Comparison of ENCODE assay signal across 10 cellular contexts in genomic region chr5:173891367-173891766, GRCh38. TPM values are rescaled to one million over a fixed set of nuclear protein-coding genes. Genes with fewer than 3 reads are reported as not detected.
DNase-seq lines count a peak whose midpoint lies in the region; ATAC-seq and TF ChIP-seq lines count a peak whose summit lies in the region.
"Had no signal": no experiment of that assay in that cellular context is flagged by ENCODE, and none has a peak within 500 bp of the region (broad histone marks: within the 10 kb centered on the region; RNA-seq: fewer than 3 reads in every experiment).

No MANE protein-coding gene starts in this region.

- DNase-seq in CD4-positive, CD25-positive, alpha-beta regulatory T cell: no peak
- DNase-seq in OCI-M1 (lab: John Stamatoyannopoulos, UW): peak; percentile 37
- no peak for DNase-seq in endodermal cell
- DNase-seq in osteocyte (ENCODE audit: extremely low spot score, unreplicated experiment): no peak
- DNase-seq in NCI-H2227 (lab: John Stamatoyannopoulos, UW; ENCODE audit: unreplicated experiment): no peak
- DNase-seq in central memory CD4-positive, alpha-beta T cell: no peak
- DNase-seq in HuH-7.5 (ENCODE audit: low spot score): no peak
- DNase-seq: left colon had no signal

- no peaks in the 10 kb centered on the region for H3K27me3 ChIP-seq in CD4-positive, CD25-positive, alpha-beta regulatory T cell (ENCODE audit: control insufficient read depth, insufficient read depth, low read length)
- H3K27me3 ChIP-seq in endodermal cell (ENCODE audit: control insufficient read depth, insufficient read depth, low read length, poor library complexity, severe bottlenecking): no peaks in the 10 kb centered on the region

- TF ChIP-seq CTCF in endodermal cell (conservative IDR thresholded peaks at IDR 0.05) (no peak), osteocyte (IDR thresholded peaks at IDR 0.05) (no peak)

- H3K36me3 Mint-ChIP-seq in CD4-positive, CD25-positive, alpha-beta regulatory T cell: peaks cover 18% of the 10 kb centered on the region
- H3K36me3 Mint-ChIP-seq in endodermal cell (ENCODE audit: low read depth) (no peaks in the 10 kb centered on the region), osteocyte (ENCODE audit: unreplicated experiment) (peaks cover 9% of the 10 kb centered on the region)

- H3K27ac Mint-ChIP-seq in CD4-positive, CD25-positive, alpha-beta regulatory T cell: no peak overlapping the region
- H3K27ac Mint-ChIP-seq in endodermal cell (no peak overlapping the region), osteocyte (ENCODE audit: unreplicated experiment) (no peak overlapping the region)

- peak overlapping the region; percentile 88 for H3K4me3 ChIP-seq in CD4-positive, CD25-positive, alpha-beta regulatory T cell (ENCODE audit: low read depth, low read length)
- H3K4me3 ChIP-seq in endodermal cell (ENCODE audit: low read length): peak overlapping the region; percentile 88

- H3K27ac ChIP-seq in CD4-positive, CD25-positive, alpha-beta regulatory T cell (ENCODE audit: insufficient read depth, low read length, poor library complexity, severe bottlenecking): no peak overlapping the region
- no peak overlapping the region for H3K27ac ChIP-seq in endodermal cell (ENCODE audit: low read depth, low read length)
- H3K27ac ChIP-seq: HL-60 had no signal

- WGBS in endodermal cell (ENCODE audit: insufficient coverage in 1 of 2, insufficient read length in 1 of 2), 2 experiments: 71 to 90% methylated on average over 2 of the region's 2 CpGs

- ATAC-seq in CD4-positive, CD25-positive, alpha-beta regulatory T cell (ENCODE audit: low read depth in 2 of 2): no peak
- no peak for ATAC-seq in HG02623 (IDR thresholded peaks at IDR 0.05; ENCODE audit: unreplicated experiment)
- ATAC-seq: left colon had no signal

- no peaks in the 10 kb centered on the region for H3K36me3 ChIP-seq in CD4-positive, CD25-positive, alpha-beta regulatory T cell (ENCODE audit: control insufficient read depth, insufficient read depth, low read length)
- H3K36me3 ChIP-seq in endodermal cell (ENCODE audit: control insufficient read depth, insufficient read depth, low read length): no peaks in the 10 kb centered on the region

- H3K4me3 Mint-ChIP-seq in CD4-positive, CD25-positive, alpha-beta regulatory T cell: peak overlapping the region; percentile 64 to 90 (median 78)
- H3K4me3 Mint-ChIP-seq in endodermal cell (peak overlapping the region; percentile 93), osteocyte (ENCODE audit: unreplicated experiment) (peak overlapping the region; percentile 75)

- H3K9ac ChIP-seq in endodermal cell (ENCODE audit: extremely low read depth, low read length, poor library complexity, severe bottlenecking): no peak overlapping the region

- no peaks in the 10 kb centered on the region for H3K27me3 Mint-ChIP-seq in CD4-positive, CD25-positive, alpha-beta regulatory T cell
- H3K27me3 Mint-ChIP-seq in endodermal cell (ENCODE audit: insufficient read depth) (no peaks in the 10 kb centered on the region), osteocyte (ENCODE audit: unreplicated experiment) (no peaks in the 10 kb centered on the region)

- H3K9me3 ChIP-seq in CD4-positive, CD25-positive, alpha-beta regulatory T cell (ENCODE audit: control insufficient read depth in 2 of 2, low read length in 2 of 2): no peaks in the 10 kb centered on the region
- H3K9me3 ChIP-seq in endodermal cell (ENCODE audit: control insufficient read depth, low read length): no peaks in the 10 kb centered on the region

- H3K4me1 Mint-ChIP-seq in CD4-positive, CD25-positive, alpha-beta regulatory T cell: peaks cover 40 to 86% (median 66%) of the 10 kb centered on the region in 4 donors
- H3K4me1 Mint-ChIP-seq in endodermal cell: peaks cover 24% of the 10 kb centered on the region
- H3K4me1 Mint-ChIP-seq in osteocyte (ENCODE audit: unreplicated experiment): peaks cover 70% of the 10 kb centered on the region

- H3K4me1 ChIP-seq in CD4-positive, CD25-positive, alpha-beta regulatory T cell (ENCODE audit: control insufficient read depth, insufficient read depth, low read length, poor library complexity, severe bottlenecking): peaks cover 64% of the 10 kb centered on the region
- H3K4me1 ChIP-seq in endodermal cell (ENCODE audit: control insufficient read depth, insufficient read depth, low read length): no peaks in the 10 kb centered on the region

- H3K9me3 Mint-ChIP-seq in CD4-positive, CD25-positive, alpha-beta regulatory T cell: no peaks in the 10 kb centered on the region
- no peaks in the 10 kb centered on the region for H3K9me3 Mint-ChIP-seq in endodermal cell
- no peaks in the 10 kb centered on the region for H3K9me3 Mint-ChIP-seq in osteocyte (ENCODE audit: unreplicated experiment)

RNA-seq across cellular contexts. Expression of gene CPEB4, which starts 3.2 kb away (rescaled TPM):
- total RNA-seq in CD4-positive, CD25-positive, alpha-beta regulatory T cell: 42.7 TPM
- polyA plus RNA-seq in CD4-positive, CD25-positive, alpha-beta regulatory T cell: 1 to 10 TPM; 3.4 to 5.8 (median 4.6) TPM
- total RNA-seq in endodermal cell: 10 to 100 TPM in 1 of 2 donors, 1 to 10 TPM in 1; 9.4 to 11.3 TPM
- polyA plus RNA-seq in endodermal cell (2013, experiment 1 of 2): 9.7 TPM
- 9.3 TPM for polyA plus RNA-seq in endodermal cell (2013, experiment 2 of 2)
- total RNA-seq in osteocyte: 37.6 and 38.6 TPM in 2 replicates
